In the genomic region with DNA sequence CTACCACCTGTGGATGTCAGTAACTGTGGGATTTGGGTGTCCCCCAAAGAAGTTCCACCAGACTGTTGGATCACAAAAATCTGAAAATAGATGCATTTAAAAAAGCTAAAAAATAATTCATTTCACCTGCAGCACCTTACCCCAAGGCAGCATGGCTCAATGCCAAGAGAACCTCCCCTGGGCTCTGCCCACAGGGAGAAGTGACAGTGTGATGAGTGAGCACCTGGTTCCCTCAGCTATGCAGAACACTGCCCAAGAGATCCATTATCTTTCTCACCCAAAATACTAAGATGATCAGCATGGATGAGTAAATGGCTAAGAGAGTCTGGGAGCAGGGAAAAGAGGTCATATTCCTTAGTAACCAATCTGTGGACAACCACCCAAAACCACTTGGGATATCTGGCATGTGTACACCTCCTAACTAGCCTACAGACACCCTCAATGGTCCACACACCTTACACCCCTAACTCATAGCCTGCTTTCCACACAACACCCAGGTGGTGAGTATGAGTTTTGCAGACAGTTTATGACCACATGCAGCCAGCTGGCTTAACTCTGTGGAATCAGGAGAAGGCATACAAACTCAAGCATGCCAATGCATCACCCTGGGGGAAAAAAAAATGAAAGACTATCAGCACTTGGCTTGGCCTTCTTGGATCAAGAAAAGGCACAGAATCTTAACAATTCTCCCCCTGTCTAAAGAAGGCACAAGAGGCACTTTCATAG, we compare ENCODE assay signal across 23 cellular contexts.
"Had no signal": no experiment of that assay in that cellular context is flagged by ENCODE, and none has a peak within 500 bp of the region (broad histone marks: within the 10 kb centered on the region; RNA-seq: fewer than 3 reads in every experiment).

No MANE protein-coding gene starts in this region.

- H3K27ac ChIP-seq: brain microvascular endothelial cell, heart left ventricle, left lung, lower lobe of right lung, spleen, suprapubic skin, tibial artery, VCaP had no signal

- ATAC-seq: activated T-cell treated with anti-CD3 and anti-CD28 coated beads, Interleukin-2, amount 50 U/mL, for 4 hours; activated T-helper 17 cell treated with anti-CD3 and anti-CD28 coated beads, Interleukin-2, amount 50 U/mL, for 72 hours; effector memory CD8-positive, alpha-beta T cell; heart left ventricle; left lung; lower lobe of right lung; natural killer cell treated with Interleukin-12 subunit alpha and Interleukin-12 subunit beta and Interleukin-15 and Interleukin-18, amount 100 ng/mL, for 72 hours; right cardiac atrium had no signal

- H3K4me1 Mint-ChIP-seq: activated CD4-positive, alpha-beta memory T cell treated with anti-CD3 and anti-CD28 coated beads, Interleukin-2, amount 10 ng/mL, durations not matched to agents 7 days and 5 days; activated CD4-positive, alpha-beta T cell treated with anti-CD3 and anti-CD28 coated beads, Interleukin-2, amount 10 ng/mL, durations not matched to agents 24 days and 14 days; activated T-helper 17 cell treated with anti-CD3 and anti-CD28 coated beads, Interleukin-2, amount 50 U/mL, for 72 hours had no signal

- H3K4me3 Mint-ChIP-seq: activated CD4-positive, alpha-beta memory T cell treated with anti-CD3 and anti-CD28 coated beads, Interleukin-2, amount 10 ng/mL, durations not matched to agents 7 days and 5 days; activated CD4-positive, alpha-beta T cell treated with anti-CD3 and anti-CD28 coated beads, Interleukin-2, amount 10 ng/mL, durations not matched to agents 24 days and 14 days; activated T-cell treated with anti-CD3 and anti-CD28 coated beads, Interleukin-2, amount 50 U/mL, for 4 hours; activated T-helper 17 cell treated with anti-CD3 and anti-CD28 coated beads, Interleukin-2, amount 50 U/mL, for 72 hours; effector memory CD8-positive, alpha-beta T cell; natural killer cell treated with Interleukin-12 subunit alpha and Interleukin-12 subunit beta and Interleukin-15 and Interleukin-18, amount 100 ng/mL, for 72 hours had no signal

- H3K9me3 Mint-ChIP-seq: activated CD4-positive, alpha-beta memory T cell treated with anti-CD3 and anti-CD28 coated beads, Interleukin-2, amount 10 ng/mL, durations not matched to agents 7 days and 5 days; activated CD4-positive, alpha-beta T cell treated with anti-CD3 and anti-CD28 coated beads, Interleukin-2, amount 10 ng/mL, durations not matched to agents 24 days and 14 days had no signal

- H3K4me3 ChIP-seq: heart left ventricle, left lung, lower lobe of right lung, spleen, suprapubic skin, tibial artery had no signal

- H3K36me3 ChIP-seq: brain microvascular endothelial cell, heart left ventricle, left lung, lower lobe of right lung, spleen, suprapubic skin, tibial artery had no signal

- H3K27me3 Mint-ChIP-seq: activated CD4-positive, alpha-beta memory T cell treated with anti-CD3 and anti-CD28 coated beads, Interleukin-2, amount 10 ng/mL, durations not matched to agents 7 days and 5 days; activated CD4-positive, alpha-beta T cell treated with anti-CD3 and anti-CD28 coated beads, Interleukin-2, amount 10 ng/mL, durations not matched to agents 24 days and 14 days; effector memory CD8-positive, alpha-beta T cell; natural killer cell treated with Interleukin-12 subunit alpha and Interleukin-12 subunit beta and Interleukin-15 and Interleukin-18, amount 100 ng/mL, for 72 hours had no signal

- DNase-seq: activated CD4-positive, alpha-beta memory T cell treated with anti-CD3 and anti-CD28 coated beads, Interleukin-2, amount 10 ng/mL, durations not matched to agents 7 days and 5 days; activated CD4-positive, alpha-beta T cell treated with anti-CD3 and anti-CD28 coated beads, Interleukin-2, amount 10 ng/mL, durations not matched to agents 24 days and 14 days; activated CD4-positive, CD25-positive, alpha-beta regulatory T cell treated with anti-CD3 and anti-CD28 coated beads, Interleukin-2, amount 50 U/mL, for 72 hours; activated gamma-delta T cell treated with Interleukin-2 at 50 U/mL for 16 hours; activated naive CD4-positive, alpha-beta T cell treated with anti-CD3 and anti-CD28 coated beads, Interleukin-2, amount 50 U/mL, for 16 hours; activated T-cell treated with anti-CD3 and anti-CD28 coated beads, Interleukin-2, amount 50 U/mL, for 4 hours; amniotic stem cell; brain microvascular endothelial cell; cortex of kidney; effector memory CD8-positive, alpha-beta T cell; heart left ventricle; kidney glomerular epithelial cell; left lung; lower lobe of right lung; mesenchymal stem cell; right cardiac atrium; spleen; stimulated activated naive CD4-positive, alpha-beta T cell; tibial artery had no signal

- H3K27me3 ChIP-seq: brain microvascular endothelial cell, heart left ventricle, left lung, spleen, suprapubic skin, tibial artery had no signal

- H3K27ac Mint-ChIP-seq: activated CD4-positive, alpha-beta memory T cell treated with anti-CD3 and anti-CD28 coated beads, Interleukin-2, amount 10 ng/mL, durations not matched to agents 7 days and 5 days; activated CD4-positive, alpha-beta T cell treated with anti-CD3 and anti-CD28 coated beads, Interleukin-2, amount 10 ng/mL, durations not matched to agents 24 days and 14 days; activated T-helper 17 cell treated with anti-CD3 and anti-CD28 coated beads, Interleukin-2, amount 50 U/mL, for 72 hours; effector memory CD8-positive, alpha-beta T cell; natural killer cell treated with Interleukin-12 subunit alpha and Interleukin-12 subunit beta and Interleukin-15 and Interleukin-18, amount 100 ng/mL, for 72 hours had no signal
